In genomic region chr4:44448548-44449443, GRCh38 we compare ENCODE assay signal across 8 cellular contexts. TPM values are rescaled to one million over a fixed set of nuclear protein-coding genes. Genes with fewer than 3 reads are reported as not detected.
DNase-seq lines count a peak whose midpoint lies in the region; ATAC-seq and TF ChIP-seq lines count a peak whose summit lies in the region.

TSS of gene KCTD8 (minus strand) at chr4:44448809.

- intact Hi-C loops in adrenal gland (cut with DNase I), result no loop called here
- intact Hi-C loops in heart left ventricle (cut with DNase I), result no loop called here
- intact Hi-C loops in ovary (cut with DNase I), result no loop called here
- intact Hi-C loops in upper lobe of right lung (cut with DNase I), result no loop called here

- TF ChIP-seq EP300 in ovary (IDR thresholded peaks at IDR 0.05), result no peak

- TF ChIP-seq POLR2A in adrenal gland (IDR thresholded peaks at IDR 0.05) (peak in 1 of 2 donors; percentile 49), heart left ventricle (IDR thresholded peaks at IDR 0.05) (no peak), ovary (IDR thresholded peaks at IDR 0.05) (peak; percentile 67)

- H3K4me3 Mint-ChIP-seq in IgD-negative memory B cell, result peak within 1 kb of the TSS; percentile 14 to 86 (median 74)

- TF ChIP-seq CTCF in RWPE2 (IDR thresholded peaks at IDR 0.05; ENCODE audit: poor library complexity, severe bottlenecking) (peak; percentile 88), adrenal gland (IDR thresholded peaks at IDR 0.05) (peak; percentile 29 to 72 (median 49)), heart left ventricle (IDR thresholded peaks at IDR 0.05) (peak; percentile 39 to 79 (median 62)), ovary (IDR thresholded peaks at IDR 0.05) (peak; percentile 42 to 76 (median 63)), upper lobe of right lung (IDR thresholded peaks at IDR 0.05) (peak; percentile 61)

- no peaks in the 10 kb centered on the region for H3K9me3 ChIP-seq in RWPE2 (ENCODE audit: severe bottlenecking)
- no peaks in the 10 kb centered on the region for H3K9me3 ChIP-seq in adrenal gland (replicated peaks in 1 of 3)
- H3K9me3 ChIP-seq in heart left ventricle, result no peaks in the 10 kb centered on the region
- no peaks in the 10 kb centered on the region for H3K9me3 ChIP-seq in ovary
- H3K9me3 ChIP-seq in upper lobe of right lung, result no peaks in the 10 kb centered on the region

- H3K9me3 Mint-ChIP-seq in IgD-negative memory B cell, result no peaks in the 10 kb centered on the region

- H3K27ac Mint-ChIP-seq in IgD-negative memory B cell, result no peak within 1 kb of the TSS

- H3K36me3 ChIP-seq in RWPE2 (ENCODE audit: low read depth) (no peaks in the 10 kb centered on the region), adrenal gland (replicated peaks in 1 of 2) (no peaks in the 10 kb centered on the region), heart left ventricle (no peaks in the 10 kb centered on the region), ovary (no peaks in the 10 kb centered on the region), upper lobe of right lung (no peaks in the 10 kb centered on the region)

- no peak within 1 kb of the TSS for H3K27ac ChIP-seq in RWPE2 (ENCODE audit: poor library complexity, severe bottlenecking)
- peak within 1 kb of the TSS in 4 of 5 donors; percentile 43 to 88 (median 70) for H3K27ac ChIP-seq in adrenal gland
- H3K27ac ChIP-seq in heart left ventricle, result peak within 1 kb of the TSS in 8 of 12 donors; percentile 14 to 86 (median 49)
- H3K27ac ChIP-seq in ovary, result peak within 1 kb of the TSS; percentile 47 to 91
- no peak within 1 kb of the TSS for H3K27ac ChIP-seq in upper lobe of right lung

- H3K27me3 Mint-ChIP-seq in IgD-negative memory B cell, result peaks cover 27% of the 10 kb centered on the region

- H3K4me1 ChIP-seq in RWPE2 (ENCODE audit: insufficient read depth, poor library complexity, severe bottlenecking) (no peaks in the 10 kb centered on the region), adrenal gland (replicated peaks in 1 of 2) (peaks cover 0 to 9% of the 10 kb centered on the region in 2 donors), heart left ventricle (peaks cover 0 to 32% (median 6%) of the 10 kb centered on the region in 12 donors), ovary (ENCODE audit: insufficient read depth) (no peaks in the 10 kb centered on the region), upper lobe of right lung (peaks cover 5% of the 10 kb centered on the region)

- H3K27me3 ChIP-seq in RWPE2 (ENCODE audit: insufficient read depth, poor library complexity, severe bottlenecking) (peaks cover 83% of the 10 kb centered on the region), adrenal gland (peaks cover 22% of the 10 kb centered on the region), heart left ventricle (peaks cover 13 to 78% (median 40%) of the 10 kb centered on the region in 9 donors), ovary (no peaks in the 10 kb centered on the region), upper lobe of right lung (peaks cover 58% of the 10 kb centered on the region)

- DNase-seq in EH (ENCODE audit: low read depth) (peak; percentile 55), RWPE2 (ENCODE audit: low spot score) (peak; percentile 71), adrenal gland (peak; percentile 80 to 93 (median 82)), heart left ventricle (peak; percentile 71 to 90 (median 85)), ovary (peak; percentile 84 to 94 (median 92)), upper lobe of right lung (peak; percentile 87)

- 1 to 2% (median 1%) methylated on average over 11 to 71 of the region's 71 CpGs for WGBS in adrenal gland, 4 donors
- 0 to 2% (median 1%) methylated on average over 33 to 71 of the region's 71 CpGs for WGBS in heart left ventricle, 4 donors
- 0 to 1% (median 1%) methylated on average over 64 to 71 of the region's 71 CpGs for WGBS in ovary, 3 donors

- H3K4me1 Mint-ChIP-seq in IgD-negative memory B cell, result peaks cover 0 to 8% (median 5%) of the 10 kb centered on the region in 3 donors

- H3K36me3 Mint-ChIP-seq in IgD-negative memory B cell, result no peaks in the 10 kb centered on the region

- H3K4me3 ChIP-seq in RWPE2 (ENCODE audit: severe bottlenecking), result peak within 1 kb of the TSS; percentile 27
- peak within 1 kb of the TSS in 2 of 4 donors; percentile 20 to 61 for H3K4me3 ChIP-seq in adrenal gland
- peak within 1 kb of the TSS; percentile 22 to 61 (median 50) for H3K4me3 ChIP-seq in heart left ventricle
- peak within 1 kb of the TSS; percentile 42 for H3K4me3 ChIP-seq in ovary
- peak within 1 kb of the TSS; percentile 51 for H3K4me3 ChIP-seq in upper lobe of right lung

- ATAC-seq in GM21717 (IDR thresholded peaks at IDR 0.05; ENCODE audit: unreplicated experiment) (peak; percentile 99), RWPE2 (ENCODE audit: low read depth) (peak; percentile 75), heart left ventricle (peak; percentile 74 to 95 (median 95)), upper lobe of right lung (peak; percentile 93)

RNA-seq across cellular contexts. Expression of gene KCTD8, which starts in this region (rescaled TPM):
- polyA plus RNA-seq in IgD-negative memory B cell (not detected), adrenal gland (under 1 TPM in 2 of 3 donors, not detected in 1; 0.24 to 0.29 TPM), heart left ventricle (not detected), ovary (1 to 10 TPM in 1 of 2 donors, under 1 TPM in 1; 0.98 to 1.3 TPM)
- total RNA-seq in adrenal gland (1 to 10 TPM in 2 of 8 donors, under 1 TPM in 4, not detected in 2; 0.30 to 2.0 (median 0.72) TPM), heart left ventricle (1 to 10 TPM in 1 of 9 donors, under 1 TPM in 2, not detected in 6; 0.15 to 2.9 (median 0.17) TPM), ovary (1 to 10 TPM; 1.1 to 6.1 (median 4.1) TPM), upper lobe of right lung (0.67 TPM)

Comparison
In these comparisons a context has a peak if more than half of its experiments do, and no peak if none do; other contexts are left out.
1. Peak in DNase-seq, ATAC-seq and H3K4me3 ChIP-seq in upper lobe of right lung; RNA of the gene not detected or under 1 TPM.
2. H3K27ac ChIP-seq: peak in adrenal gland (4 of 5), heart left ventricle (8 of 12) and ovary (2 of 2); none in RWPE2 (single experiment) and upper lobe of right lung (single experiment).
3. Peak in every context shown above with its lines, with median percentiles within 50 percentile points of each other: DNase-seq, ATAC-seq and CTCF ChIP-seq.